Comparison of ENCODE assay signal across 12 cellular contexts in genomic region chr6:2376429-2377355, GRCh38.
A peak's percentile ranks its signal among the peaks of the same experiment; 100 is the strongest.
DNase-seq lines count a peak whose midpoint lies in the region; ATAC-seq, FAIRE-seq and TF ChIP-seq lines count a peak whose summit lies in the region.
"Had no signal": no experiment of that assay in that cellular context is flagged by ENCODE, and none has a peak within 500 bp of the region (broad histone marks: within the 10 kb centered on the region; RNA-seq: fewer than 3 reads in every experiment).

No MANE protein-coding gene starts in this region.

- H3K9me3 Mint-ChIP-seq in astrocyte (ENCODE audit: unreplicated experiment): peaks cover 3% of the 10 kb centered on the region
- H3K9me3 Mint-ChIP-seq: activated naive CD8-positive, alpha-beta T cell treated with anti-CD3 and anti-CD28 coated beads for 36 hours had no signal

- DNase-seq in A549 (ENCODE audit: low read depth in 1 of 2, low spot score in 1 of 2) (peak; percentile 28 to 69), HTR-8/SVneo (ENCODE audit: insufficient read length, low spot score) (peak; percentile 62), astrocyte (ENCODE audit: low read depth) (peak; percentile 88), islet precursor cell (peak; percentile 79), NCI-H510A (lab: John Stamatoyannopoulos, UW) (no peak), GM13976 (ENCODE audit: low spot score) (no peak)
- DNase-seq: activated naive CD8-positive, alpha-beta T cell treated with anti-CD3 and anti-CD28 coated beads for 36 hours; effector memory CD4-positive, alpha-beta T cell; GDM1; NCI-H524 treated with DMSO at 0.1 percent for 48 hours had no signal

- TF ChIP-seq RAD21 in A549 (conservative IDR thresholded peaks at IDR 0.05 in 1 of 2, IDR thresholded peaks at IDR 0.05 in 1 of 2): no peak

- H3K79me2 ChIP-seq in astrocyte (ENCODE audit: insufficient read depth, low read length): no peaks in the 10 kb centered on the region

- FAIRE-seq in A549 (lab: Jason Lieb, UNC) (no peak), HTR-8/SVneo (lab: Jason Lieb, UNC) (peak; percentile 98), astrocyte (lab: Jason Lieb, UNC) (peak; percentile 78)

- no peaks in the 10 kb centered on the region for H3K27me3 Mint-ChIP-seq in astrocyte (ENCODE audit: low read depth, unreplicated experiment)
- H3K27me3 Mint-ChIP-seq: activated naive CD8-positive, alpha-beta T cell treated with anti-CD3 and anti-CD28 coated beads for 36 hours had no signal

- no peaks in the 10 kb centered on the region for H4K20me1 ChIP-seq in astrocyte (ENCODE audit: insufficient read depth, low read length)

- H3K4me2 ChIP-seq in A549 (peak overlapping the region; percentile 51), astrocyte (ENCODE audit: low read length) (peak overlapping the region; percentile 61)

- CTCF ChIA-PET in A549 (lab: Yijun Ruan, JAX): interaction anchor here (1.0 to 1.3 kb wide), 3 partner anchors 22 to 766 kb away, joined by 3 to 4 read pairs (median 3); no protein-coding TSS in a partner anchor

- peak overlapping the region; percentile 62 for H3K27ac Mint-ChIP-seq in astrocyte (ENCODE audit: unreplicated experiment)
- H3K27ac Mint-ChIP-seq: activated naive CD8-positive, alpha-beta T cell treated with anti-CD3 and anti-CD28 coated beads for 36 hours had no signal

- no peaks in the 10 kb centered on the region for H3K36me3 ChIP-seq in astrocyte (ENCODE audit: insufficient read depth, low read length)

- POLR2A ChIA-PET in A549 (lab: Yijun Ruan, JAX): no interaction called here

- H3K4me1 ChIP-seq in A549 (peaks cover 21% of the 10 kb centered on the region), astrocyte (ENCODE audit: insufficient read depth, low read length) (peaks cover 20% of the 10 kb centered on the region)

- H2AFZ ChIP-seq in astrocyte (ENCODE audit: low read depth, low read length): peak overlapping the region; percentile 3

- no peak for TF ChIP-seq EP300 in A549 (IDR thresholded peaks at IDR 0.05)

- no peak for TF ChIP-seq POLR2A in A549 (IDR thresholded peaks at IDR 0.05; ENCODE audit: low read length)

- no peaks in the 10 kb centered on the region for H3K36me3 Mint-ChIP-seq in astrocyte (ENCODE audit: low read depth, unreplicated experiment)

- no peak overlapping the region for H3K4me3 Mint-ChIP-seq in astrocyte (ENCODE audit: unreplicated experiment)
- H3K4me3 Mint-ChIP-seq: activated naive CD8-positive, alpha-beta T cell treated with anti-CD3 and anti-CD28 coated beads for 36 hours had no signal

- H3K9me3 ChIP-seq in A549: no peaks in the 10 kb centered on the region
- H3K9me3 ChIP-seq in astrocyte (ENCODE audit: insufficient read depth, low read depth, low read length): no peaks in the 10 kb centered on the region

- no peak overlapping the region for H3K4me3 ChIP-seq in A549
- H3K4me3 ChIP-seq in astrocyte (ENCODE audit: insufficient read depth, low read depth, low read length): no peak overlapping the region

- peak overlapping the region; percentile 56 to 78; a peak in 5 of 6 replicates for H3K27ac ChIP-seq in A549
- no peak overlapping the region for H3K27ac ChIP-seq in astrocyte (ENCODE audit: low read depth, low read length)

- no peaks in the 10 kb centered on the region for H3K27me3 ChIP-seq in astrocyte (ENCODE audit: insufficient read depth, low read length)

- TF ChIP-seq CTCF in A549 (IDR thresholded peaks at IDR 0.05) (no peak), astrocyte (IDR thresholded peaks at IDR 0.05; ENCODE audit: insufficient read depth, low read depth, low read length) (no peak), GM13976 (IDR thresholded peaks at IDR 0.05; ENCODE audit: borderline replicate concordance, control extremely low read depth, extremely low read depth, insufficient read depth, missing control alignments) (no peak)

- ATAC-seq in A549 (peak; percentile 85 to 89; a peak in 5 of 6 replicates), GM19455 (IDR thresholded peaks at IDR 0.05; ENCODE audit: unreplicated experiment) (no peak), GM21367 (IDR thresholded peaks at IDR 0.05; ENCODE audit: unreplicated experiment) (no peak)

- 37% methylated on average over 19 of the region's 19 CpGs for WGBS in A549 (ENCODE audit: missing lambda C conversion rate)

- in situ Hi-C loops in GM13976 (cut with MboI; ENCODE audit: low sequenced_read_pairs, unreplicated experiment): no loop called here

- H3K9ac ChIP-seq in astrocyte (ENCODE audit: low read length): no peak overlapping the region

- peaks cover 17% of the 10 kb centered on the region for H3K4me1 Mint-ChIP-seq in astrocyte (ENCODE audit: low read depth, unreplicated experiment)
- H3K4me1 Mint-ChIP-seq: activated naive CD8-positive, alpha-beta T cell treated with anti-CD3 and anti-CD28 coated beads for 36 hours had no signal

TF ChIP-seq in A549, 52 proteins besides CTCF, POLR2A, EP300 and RAD21:
- TF ChIP-seq ZNF302 (CRISPR knock-in tag; IDR thresholded peaks at IDR 0.05): no peak
- TF ChIP-seq FOSL2 (IDR thresholded peaks at IDR 0.05): peak; percentile 46; the same call in 1 of the 2 replicates
- peak; percentile 74 for TF ChIP-seq FOSL2 (CRISPR knock-in tag; IDR thresholded peaks at IDR 0.05)
- 0 out of 2 replicates have a peak, but pooled peaks have one; percentile 20 for TF ChIP-seq JUNB (IDR thresholded peaks at IDR 0.05)
- TF ChIP-seq MAX (IDR thresholded peaks at IDR 0.05): peak; percentile 57; the same call in 1 of the 2 replicates
- TF ChIP-seq E2F6 (IDR thresholded peaks at IDR 0.05; ENCODE audit: borderline replicate concordance, low read depth): peak; percentile 35; the same call in 1 of the 2 replicates

Comparison
In these comparisons a context has a peak if more than half of its experiments do, and no peak if none do; other contexts are left out.
1. ATAC-seq: peak in A549 (2 of 2); none in GM19455 (single experiment) and GM21367 (single experiment).
2. DNase-seq: peak in A549 (2 of 2), HTR-8/SVneo (single experiment), astrocyte (single experiment) and islet precursor cell (single experiment); none in NCI-H510A (single experiment) and GM13976 (single experiment).